In the genomic region with DNA sequence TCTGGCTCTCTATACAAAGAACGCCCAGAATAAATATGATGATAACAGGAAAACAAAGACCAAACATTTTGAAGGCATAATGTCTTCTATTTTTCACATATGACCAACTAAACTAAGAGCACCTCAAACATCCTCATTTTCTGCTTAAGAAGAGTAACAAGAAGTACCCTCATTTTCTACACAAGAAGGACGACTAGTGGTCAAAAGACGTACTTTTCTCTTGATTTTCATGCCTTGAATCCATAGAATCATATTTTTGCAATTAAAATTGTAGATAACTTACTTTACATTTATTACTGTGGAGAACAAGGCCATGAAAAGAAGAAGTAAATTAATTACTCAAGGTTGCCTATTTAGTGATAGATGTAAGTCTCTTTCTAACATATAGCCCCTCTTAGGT, we compare ENCODE assay signal across 8 cellular contexts.
A peak's percentile ranks its signal among the peaks of the same experiment; 100 is the strongest.
DNase-seq lines count a peak whose midpoint lies in the region; ATAC-seq, FAIRE-seq and TF ChIP-seq lines count a peak whose summit lies in the region.

No MANE protein-coding gene starts in this region.

- H3K4me1 ChIP-seq in hepatocyte (ENCODE audit: insufficient read depth) (no peaks in the 10 kb centered on the region), thyroid gland (no peaks in the 10 kb centered on the region)

- 4% methylated on average over 3 of the region's 3 CpGs for WGBS in hepatocyte (ENCODE audit: low lambda C conversion rate, missing lambda C conversion rate)
- WGBS in thyroid gland, 2 donors: 10% methylated on average over 3 of the region's 3 CpGs

- H4K20me1 ChIP-seq in hepatocyte (ENCODE audit: insufficient read depth, poor library complexity, severe bottlenecking): no peaks in the 10 kb centered on the region

- H3K27me3 ChIP-seq in hepatocyte: no peaks in the 10 kb centered on the region
- H3K27me3 ChIP-seq in thyroid gland: no peaks in the 10 kb centered on the region

- intact Hi-C loops in thyroid gland (cut with DNase I): no loop called here

- no peaks in the 10 kb centered on the region for H3K79me2 ChIP-seq in hepatocyte

- H3K36me3 ChIP-seq in hepatocyte (replicated peaks; ENCODE audit: insufficient read depth, low read depth): no peaks in the 10 kb centered on the region
- H3K36me3 ChIP-seq in thyroid gland: no peaks in the 10 kb centered on the region

- TF ChIP-seq CTCF in hepatocyte (IDR thresholded peaks at IDR 0.05; ENCODE audit: poor library complexity): peak; percentile 76
- TF ChIP-seq CTCF in thyroid gland (IDR thresholded peaks at IDR 0.05): peak in 4 of 6 experiments; percentile 30 to 42 (median 34)

- H3K9me2 ChIP-seq in hepatocyte (replicated peaks; ENCODE audit: insufficient read depth): no peaks in the 10 kb centered on the region

- no peak overlapping the region for H2AFZ ChIP-seq in hepatocyte

- H3K27ac ChIP-seq in hepatocyte (no peak overlapping the region), thyroid gland (no peak overlapping the region)

- H3K4me2 ChIP-seq in hepatocyte: no peak overlapping the region

- FAIRE-seq in A204.1 (lab: Jason Lieb, UNC): peak; percentile 94
- peak; percentile 95 for FAIRE-seq in TTC549 (lab: Jason Lieb, UNC)

- DNase-seq in NCI-H1105 treated with DMSO at 0.1 percent for 48 hours (lab: John Stamatoyannopoulos, UW) (peak; percentile 57), hepatocyte (ENCODE audit: low spot score) (peak; percentile 53), thyroid gland (no peak), OCI-M2 (lab: John Stamatoyannopoulos, UW; ENCODE audit: unreplicated experiment) (no peak), T-helper 9 cell (no peak)

- peak; percentile 46 for ATAC-seq in GM18508 (IDR thresholded peaks at IDR 0.05; ENCODE audit: insufficient read depth, unreplicated experiment)

- TF ChIP-seq POLR2A in thyroid gland (IDR thresholded peaks at IDR 0.05): no peak

- no peak overlapping the region for H3K4me3 ChIP-seq in hepatocyte
- no peak overlapping the region for H3K4me3 ChIP-seq in thyroid gland (replicated peaks in 1 of 3)

- H3K9me3 ChIP-seq in hepatocyte (ENCODE audit: low read depth) (no peaks in the 10 kb centered on the region), thyroid gland (no peaks in the 10 kb centered on the region)

Comparison
In these comparisons a context has a peak if more than half of its experiments do, and no peak if none do; other contexts are left out.
1. DNase-seq: peak in NCI-H1105 treated with DMSO at 0.1 percent for 48 hours (single experiment) and hepatocyte (single experiment); none in thyroid gland (0 of 2), OCI-M2 (single experiment) and T-helper 9 cell (single experiment).